8 cellular contexts compared by ENCODE assay signal in the genomic region with DNA sequence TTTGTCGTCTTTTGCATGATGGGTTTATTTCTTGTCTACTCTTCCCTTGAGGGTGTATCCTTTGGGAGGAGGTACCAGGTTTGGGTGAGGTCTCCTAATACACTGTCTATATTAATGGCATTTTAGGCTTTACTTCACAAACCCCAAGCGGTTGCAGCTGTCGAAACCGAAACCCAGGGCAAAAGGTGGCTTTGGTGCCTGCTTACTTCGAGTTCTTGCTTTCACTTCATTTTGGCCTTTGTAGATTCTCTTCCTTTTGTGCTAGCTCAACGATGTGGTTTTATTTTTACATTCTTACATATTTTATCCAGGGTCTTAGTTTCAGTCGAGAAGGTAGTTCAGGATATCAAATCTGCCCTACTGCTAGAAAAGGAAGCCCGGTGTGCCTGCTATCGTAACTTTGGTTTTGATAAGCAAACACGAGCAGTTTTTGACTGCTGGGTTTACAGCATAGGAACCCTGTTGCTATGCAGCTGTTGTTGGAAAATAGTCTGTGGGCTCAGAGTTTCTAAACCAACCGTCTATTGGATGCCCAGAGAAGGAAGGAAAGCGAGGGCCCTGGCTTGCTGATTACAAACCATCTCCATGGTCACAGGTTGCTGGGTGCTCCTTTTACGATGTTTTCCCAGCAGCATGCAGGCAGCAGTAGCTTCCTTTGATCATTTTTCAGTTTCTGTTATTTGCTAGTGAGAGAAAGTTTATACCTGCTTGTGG. TPM values are rescaled to one million over a fixed set of nuclear protein-coding genes. Genes with fewer than 3 reads are reported as not detected.
DNase-seq lines count a peak whose midpoint lies in the region; ATAC-seq and TF ChIP-seq lines count a peak whose summit lies in the region.

No MANE protein-coding gene starts in this region.

- H3K36me3 Mint-ChIP-seq in brain = no peaks in the 10 kb centered on the region

- H3K9me3 ChIP-seq in Karpas-422 (ENCODE audit: low read length) (no peaks in the 10 kb centered on the region), lung (ENCODE audit: control insufficient read depth in 2 of 2, insufficient read depth in 1 of 2, low read length in 1 of 2) (peaks cover 0 to 2% of the 10 kb centered on the region in 2 donors)

- peaks cover 15% of the 10 kb centered on the region for H3K4me1 ChIP-seq in Karpas-422 (ENCODE audit: low read length)
- no peaks in the 10 kb centered on the region for H3K4me1 ChIP-seq in lung (ENCODE audit: control insufficient read depth in 2 of 2, insufficient read depth in 2 of 2, low read length in 2 of 2)

- H3K9me3 Mint-ChIP-seq in brain = peaks cover 0 to 3% (median 0%) of the 10 kb centered on the region in 5 experiments

- TF ChIP-seq CTCF in brain (conservative IDR thresholded peaks at IDR 0.05) (no peak), lung (IDR thresholded peaks at IDR 0.05; ENCODE audit: control extremely low read depth, extremely low read depth) (no peak)

- H4K20me1 ChIP-seq in Karpas-422 (ENCODE audit: insufficient read depth, low read depth, low read length) = no peaks in the 10 kb centered on the region

- peak overlapping the region; percentile 73 for H3K4me2 ChIP-seq in Karpas-422 (ENCODE audit: low read depth, low read length, poor library complexity, severe bottlenecking)

- DNase-seq in DMS79 treated with DMSO at 0.1 percent for 48 hours (lab: John Stamatoyannopoulos, UW) (peak; percentile 67), Karpas-422 (peak; percentile 72), T-helper 22 cell (ENCODE audit: low read depth) (peak; percentile 73), lung (ENCODE audit: low spot score) (no peak), NCI-H446 treated with DMSO at 0.1 percent for 48 hours (lab: John Stamatoyannopoulos, UW) (no peak)
- DNase-seq in stimulated activated CD8-positive, alpha-beta memory T cell treated with anti-CD3 and anti-CD28 coated beads, Interleukin-7, amount 100 ng/mL, for 1 hour (ENCODE audit: low read depth in 2 of 2) = peak; percentile 24 to 39

- H3K27ac Mint-ChIP-seq in brain = peak overlapping the region in 3 of 5 experiments; percentile 64 to 94 (median 71)

- H3K4me3 Mint-ChIP-seq in brain = peak overlapping the region in 4 of 5 experiments; percentile 16 to 72 (median 44)

- peak overlapping the region; percentile 41 for H3K9ac ChIP-seq in Karpas-422 (ENCODE audit: low read length)

- H3K36me3 ChIP-seq in Karpas-422 (ENCODE audit: insufficient read depth, low read length) = no peaks in the 10 kb centered on the region
- H3K36me3 ChIP-seq in lung (ENCODE audit: control insufficient read depth in 2 of 2, insufficient read depth in 2 of 2, low read length in 2 of 2) = no peaks in the 10 kb centered on the region

- H3K27ac ChIP-seq in Karpas-422 (ENCODE audit: low read length) = peak overlapping the region; percentile 40; the same call in 1 of the 2 replicates
- H3K27ac ChIP-seq in lung (ENCODE audit: low read depth in 1 of 2, low read length in 1 of 2) = peak overlapping the region; percentile 52 to 53

- 17 to 34% methylated on average over 13 of the region's 13 CpGs for WGBS in lung, 2 donors

- peaks cover 11% of the 10 kb centered on the region for H3K4me1 Mint-ChIP-seq in brain

- no peaks in the 10 kb centered on the region for H3K79me2 ChIP-seq in Karpas-422 (ENCODE audit: low read length)

- H3K9me2 ChIP-seq in Karpas-422 (replicated peaks; ENCODE audit: insufficient read depth, low read length) = no peaks in the 10 kb centered on the region

- peak overlapping the region; percentile 58 for H3K4me3 ChIP-seq in Karpas-422 (ENCODE audit: low read length)
- no peak overlapping the region for H3K4me3 ChIP-seq in lung

- peaks cover 10% of the 10 kb centered on the region for H3K27me3 Mint-ChIP-seq in brain

- no peaks in the 10 kb centered on the region for H3K27me3 ChIP-seq in Karpas-422 (ENCODE audit: low read length)
- no peaks in the 10 kb centered on the region for H3K27me3 ChIP-seq in lung (ENCODE audit: control insufficient read depth, insufficient read depth)

- ATAC-seq in GM21576 (IDR thresholded peaks at IDR 0.05; ENCODE audit: unreplicated experiment) (peak; percentile 87), lung (ENCODE audit: insufficient read depth, low FRiP score) (peak; percentile 62)

- H2AFZ ChIP-seq in Karpas-422 (ENCODE audit: low read length) = peak overlapping the region; percentile 93

RNA-seq across cellular contexts. Expression of a gene that starts 9.8 kb away (rescaled TPM):
- total RNA-seq in Karpas-422 (2014; rRNA removed; shearing (Covaris generic); ENCODE audit: low replicate concordance) = not detected in 2 replicates
- polyA plus RNA-seq in brain (ENCODE audit: insufficient read depth, low read depth, low replicate concordance) (0.15 TPM), lung (1 to 10 TPM; 1.5 to 6.3 TPM)
- 10 to 100 TPM in 1 of 2 donors, 1 to 10 TPM in 1; 10.0 to 10.4 TPM for total RNA-seq in lung

Comparison
In these comparisons a context has a peak if more than half of its experiments do, and no peak if none do; other contexts are left out.
1. DNase-seq: peak in DMS79 treated with DMSO at 0.1 percent for 48 hours (single experiment), Karpas-422 (single experiment), T-helper 22 cell (single experiment) and stimulated activated CD8-positive, alpha-beta memory T cell treated with anti-CD3 and anti-CD28 coated beads, Interleukin-7, amount 100 ng/mL, for 1 hour (2 of 2); none in lung (single experiment) and NCI-H446 treated with DMSO at 0.1 percent for 48 hours (single experiment).
2. RNA of a gene that starts 9.8 kb away (total RNA-seq): 10.0 to 10.4 TPM in lung; not detected in Karpas-422; every median in the first group is over 10 times any median in the second.